Comparison of ENCODE assay signal across 8 cellular contexts in genomic region chr2:119231975-119232665, GRCh38.
DNase-seq lines count a peak whose midpoint lies in the region; ATAC-seq and TF ChIP-seq lines count a peak whose summit lies in the region.

No MANE protein-coding gene starts in this region.

- H3K4me3 ChIP-seq in NB4 (ENCODE audit: low read depth, low read length) = no peak overlapping the region

- TF ChIP-seq POLR2A in NB4 (IDR thresholded peaks at IDR 0.05; ENCODE audit: extremely low read depth, insufficient read length) = no peak

- TF ChIP-seq CTCF in GM10266 (IDR thresholded peaks at IDR 0.05; ENCODE audit: control insufficient read depth, insufficient read depth, low read depth, missing control alignments) = no peak
- no peak for TF ChIP-seq CTCF in NB4 (IDR thresholded peaks at IDR 0.05; ENCODE audit: low read depth, low read length)

- ATAC-seq in GM21576 (IDR thresholded peaks at IDR 0.05; ENCODE audit: unreplicated experiment) (peak; percentile 48), GM19395 (IDR thresholded peaks at IDR 0.05; ENCODE audit: unreplicated experiment) (no peak)

- peak; percentile 59 for DNase-seq in GM10266 (ENCODE audit: extremely low spot score)
- DNase-seq in NB4 (ENCODE audit: low read depth) = peak; percentile 61
- DNase-seq in iris pigment epithelial cell (ENCODE audit: low read depth) = peak; percentile 72
- no peak for DNase-seq in NCI-H1048 (lab: John Stamatoyannopoulos, UW)
- DNase-seq in NCI-H146 treated with DMSO at 0.1 percent for 48 hours (lab: John Stamatoyannopoulos, UW; ENCODE audit: unreplicated experiment) = no peak
- DNase-seq in activated naive CD4-positive, alpha-beta T cell (lab: John Stamatoyannopoulos, UW) = no peak

Comparison
In these comparisons a context has a peak if more than half of its experiments do, and no peak if none do; other contexts are left out.
1. DNase-seq: peak in GM10266 (single experiment), NB4 (single experiment) and iris pigment epithelial cell (single experiment); none in NCI-H1048 (single experiment), NCI-H146 treated with DMSO at 0.1 percent for 48 hours (single experiment) and activated naive CD4-positive, alpha-beta T cell (0 of 4).